In the genomic region with DNA sequence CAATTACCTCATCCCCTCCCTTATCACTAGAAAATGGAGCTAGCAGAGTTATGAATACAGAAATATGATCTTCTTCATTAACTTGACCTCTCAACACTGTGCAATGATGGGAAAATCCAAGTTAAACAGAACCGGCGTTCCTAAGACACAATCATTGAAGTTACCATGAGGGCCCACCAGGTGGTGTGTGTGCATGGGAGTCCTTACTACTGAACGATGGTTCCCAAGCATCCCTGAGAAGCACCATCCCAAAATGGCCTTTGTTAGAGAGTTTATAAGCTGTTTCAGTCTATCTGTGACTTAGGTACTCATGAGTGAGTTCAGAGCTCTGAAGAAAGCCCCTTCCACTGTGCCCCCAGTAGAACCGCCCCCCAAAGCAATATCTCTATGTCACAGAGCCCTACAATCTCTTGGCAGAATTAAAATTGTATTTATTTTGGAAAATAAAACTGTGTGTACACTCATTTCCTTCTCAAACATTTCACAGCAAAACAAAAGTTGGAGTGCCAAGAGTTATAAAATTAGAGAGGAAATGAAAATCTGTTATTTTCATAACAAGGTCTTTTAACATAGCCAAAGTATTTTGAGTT, we compare ENCODE assay signal across 8 cellular contexts.
A peak's percentile ranks its signal among the peaks of the same experiment; 100 is the strongest.
DNase-seq lines count a peak whose midpoint lies in the region; TF ChIP-seq lines count a peak whose summit lies in the region.

No MANE protein-coding gene starts in this region.

- DNase-seq in activated CD4-positive, alpha-beta T cell treated with anti-CD3 and anti-CD28 coated beads, Interleukin-2, amount 50 U/mL, for 1 hour, result peak; percentile 8
- DNase-seq in activated CD4-positive, alpha-beta T cell treated with anti-CD3 and anti-CD28 coated beads for 1 hour, result no peak
- DNase-seq in HEK293T (ENCODE audit: extremely low spot score), result peak; percentile 71
- peak; percentile 46 for DNase-seq in NCI-H1105 (lab: John Stamatoyannopoulos, UW)
- DNase-seq in T follicular helper cell (ENCODE audit: low read depth), result peak; percentile 1
- DNase-seq in fibroblast of the conjunctiva (ENCODE audit: low read depth), result peak; percentile 33
- DNase-seq in non-pigmented ciliary epithelial cell (ENCODE audit: low read depth), result peak; percentile 6
- DNase-seq in dedifferentiated amniotic fluid mesenchymal stem cell (ENCODE audit: extremely low spot score), result no peak

- CTCF ChIA-PET in HEK293T (lab: Yijun Ruan, JAX), result interaction anchor here (0.6 to 2.8 kb wide), 4 partner anchors 12 to 1507 kb away, joined by 3 to 9 read pairs (median 3); no protein-coding TSS in a partner anchor

- POLR2A ChIA-PET in HEK293T (lab: Yijun Ruan, JAX), result no interaction called here

TF ChIP-seq in HEK293T, 16 proteins besides CTCF, POLR2A, EP300 and RAD21:
- TF ChIP-seq NFRKB (IDR thresholded peaks at IDR 0.05) (no peak), FOXM1 (IDR thresholded peaks at IDR 0.05; ENCODE audit: borderline replicate concordance) (no peak), ARNT (IDR thresholded peaks at IDR 0.05) (no peak), CTBP1 (IDR thresholded peaks at IDR 0.05; ENCODE audit: borderline replicate concordance) (no peak), FOXA1 (IDR thresholded peaks at IDR 0.05) (no peak), SUZ12 (IDR thresholded peaks at IDR 0.05) (no peak), L3MBTL2 (conservative IDR thresholded peaks at IDR 0.05) (no peak), BHLHE40 (IDR thresholded peaks at IDR 0.05; ENCODE audit: borderline replicate concordance) (no peak)

Comparison
In these comparisons a context has a peak if more than half of its experiments do, and no peak if none do; other contexts are left out.
1. DNase-seq: peak in activated CD4-positive, alpha-beta T cell treated with anti-CD3 and anti-CD28 coated beads, Interleukin-2, amount 50 U/mL, for 1 hour (single experiment), HEK293T (single experiment), NCI-H1105 (single experiment), T follicular helper cell (single experiment), fibroblast of the conjunctiva (single experiment) and non-pigmented ciliary epithelial cell (single experiment); none in activated CD4-positive, alpha-beta T cell treated with anti-CD3 and anti-CD28 coated beads for 1 hour (single experiment) and dedifferentiated amniotic fluid mesenchymal stem cell (single experiment).